Comparison of ENCODE assay signal across 8 cellular contexts in the genomic region with DNA sequence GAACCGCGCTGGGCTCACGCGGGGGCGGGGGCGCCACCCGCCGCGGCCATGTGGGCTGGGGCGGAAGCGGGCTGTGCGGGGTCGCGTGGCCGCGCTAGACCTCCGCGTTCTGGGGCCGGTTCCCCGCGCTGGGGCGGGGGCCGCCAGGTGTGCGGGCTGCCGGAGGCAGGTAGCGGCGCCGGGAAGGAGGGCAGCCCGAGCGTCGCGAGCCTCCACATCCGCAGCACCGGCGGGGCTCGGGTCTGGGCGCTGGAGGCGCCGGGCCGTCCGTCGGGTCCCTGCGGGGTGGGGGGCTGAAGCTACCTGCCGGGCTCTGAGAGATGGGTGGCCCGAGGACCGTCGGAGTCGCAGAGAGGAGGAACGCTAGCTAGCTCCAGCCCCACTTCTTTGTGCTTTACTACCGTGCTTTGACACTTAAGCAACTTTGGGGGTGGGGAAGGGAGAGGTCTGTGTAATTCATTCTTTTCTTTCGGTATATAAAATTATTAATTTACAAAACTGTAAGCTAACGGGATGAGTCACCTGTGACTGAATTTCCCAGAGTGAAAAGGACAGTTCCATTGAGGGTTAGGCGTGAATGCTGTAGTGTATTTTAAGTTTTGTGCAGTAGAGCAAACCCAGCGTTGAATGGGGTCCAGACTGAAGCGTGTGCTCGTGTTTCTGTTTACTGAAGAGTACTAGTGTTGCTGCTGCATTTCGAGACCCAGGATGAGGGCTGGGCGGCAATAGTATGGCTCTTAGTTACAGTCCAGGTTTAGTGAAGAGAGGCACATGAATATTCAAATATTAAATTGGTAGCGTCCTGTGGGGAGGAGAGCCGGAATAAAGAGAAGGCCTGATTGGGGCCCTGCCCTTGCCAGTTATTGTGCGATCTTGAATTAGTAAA. TPM values are rescaled to one million over a fixed set of nuclear protein-coding genes. Genes with fewer than 3 reads are reported as not detected.
DNase-seq lines count a peak whose midpoint lies in the region; ATAC-seq and TF ChIP-seq lines count a peak whose summit lies in the region.

No MANE protein-coding gene starts in this region.

- H3K27ac ChIP-seq in ACC112 (ENCODE audit: low read depth, low read length) (0 out of 2 replicates have a peak overlapping the region, but pooled peaks have one; percentile 30), OCI-LY1 (ENCODE audit: low read depth, low read length, poor library complexity, severe bottlenecking) (peak overlapping the region; percentile 60), body of pancreas (peak overlapping the region; percentile 81 to 93 (median 88))

- 2 to 8% methylated on average over 22 to 51 of the region's 61 CpGs for WGBS in body of pancreas, 2 donors

- peak overlapping the region; percentile 71 for H3K4me2 ChIP-seq in OCI-LY1 (ENCODE audit: low read length)

- H3K36me3 ChIP-seq in ACC112 (ENCODE audit: insufficient read depth, low read length) (no peaks in the 10 kb centered on the region), OCI-LY1 (ENCODE audit: insufficient read depth, low read length) (peaks cover 13% of the 10 kb centered on the region; the same call in 1 of the 2 replicates), body of pancreas (replicated peaks in 1 of 2; ENCODE audit: insufficient read depth in 1 of 2, low read depth in 2 of 2) (no peaks in the 10 kb centered on the region)

- in situ Hi-C loops in GM13977 (cut with MboI; ENCODE audit: low pct_unique_long_range_greater_than_20kb, low sequenced_read_pairs, unreplicated experiment), result no loop called here

- H2AFZ ChIP-seq in ACC112 (ENCODE audit: low read length, unreplicated experiment) (peak overlapping the region; percentile 95), OCI-LY1 (ENCODE audit: low read length) (no peak overlapping the region)

- peak; percentile 26 for ATAC-seq in HG03159 (IDR thresholded peaks at IDR 0.05; ENCODE audit: unreplicated experiment)
- ATAC-seq in body of pancreas, result no peak

- intact Hi-C loops in body of pancreas (cut with DNase I), result loop anchor here (10.0 kb wide), 1 partner anchor 59 kb away; no protein-coding TSS in a partner anchor

- no peaks in the 10 kb centered on the region for H3K9me2 ChIP-seq in OCI-LY1 (ENCODE audit: low read depth, low read length)

- H3K4me3 ChIP-seq in ACC112 (ENCODE audit: low read depth, low read length) (peak overlapping the region; percentile 75), OCI-LY1 (ENCODE audit: low read depth, low read length, poor library complexity, severe bottlenecking) (peak overlapping the region; percentile 80), body of pancreas (peak overlapping the region; percentile 83 to 93)

- DNase-seq in GM13977 (ENCODE audit: low spot score) (peak; percentile 28), body of pancreas (peak in 3 of 4 donors; percentile 14 to 24 (median 22)), iPS-NIHi7 (ENCODE audit: extremely low spot score) (peak; percentile 20), GF-D8 (lab: John Stamatoyannopoulos, UW) (no peak)
- peak; percentile 48 for DNase-seq in stimulated activated CD4-positive, alpha-beta T cell treated with anti-CD3 and anti-CD28 coated beads, Interleukin-15, amount 100 ng/mL, for 24 hours

- H3K79me2 ChIP-seq in ACC112 (ENCODE audit: control insufficient read depth, insufficient read depth, low read length, unreplicated experiment) (peaks cover 56% of the 10 kb centered on the region), OCI-LY1 (ENCODE audit: insufficient read depth, low read length) (peaks cover 54% of the 10 kb centered on the region)

- TF ChIP-seq CTCF in GM13977 (IDR thresholded peaks at IDR 0.05; ENCODE audit: extremely low read depth, insufficient read depth, missing control alignments) (no peak), OCI-LY1 (IDR thresholded peaks at IDR 0.05; ENCODE audit: low read length) (no peak), body of pancreas (IDR thresholded peaks at IDR 0.05) (no peak)

- H4K20me1 ChIP-seq in OCI-LY1 (ENCODE audit: insufficient read depth, low read length), result no peaks in the 10 kb centered on the region

- H3K9me3 ChIP-seq in OCI-LY1 (ENCODE audit: low read length), result no peaks in the 10 kb centered on the region
- H3K9me3 ChIP-seq in body of pancreas, result no peaks in the 10 kb centered on the region

- H3K9ac ChIP-seq in OCI-LY1 (ENCODE audit: low read length), result peak overlapping the region; percentile 79

- TF ChIP-seq POLR2A in body of pancreas (IDR thresholded peaks at IDR 0.05), result no peak

- H3K4me1 ChIP-seq in ACC112 (ENCODE audit: control insufficient read depth, insufficient read depth, low read length, unreplicated experiment) (peaks cover 3% of the 10 kb centered on the region), OCI-LY1 (ENCODE audit: insufficient read depth, low read length, severe bottlenecking) (peaks cover 19% of the 10 kb centered on the region), body of pancreas (peaks cover 18% of the 10 kb centered on the region)

- H3F3A ChIP-seq in OCI-LY1 (ENCODE audit: insufficient read depth, low read length), result no peaks in the 10 kb centered on the region

- no peaks in the 10 kb centered on the region for H3K27me3 ChIP-seq in ACC112 (ENCODE audit: insufficient read depth, low read length)
- H3K27me3 ChIP-seq in OCI-LY1 (ENCODE audit: insufficient read depth, low read length), result no peaks in the 10 kb centered on the region
- H3K27me3 ChIP-seq in body of pancreas, result no peaks in the 10 kb centered on the region

RNA-seq across cellular contexts. Expression of a gene that starts 0.8 kb away (rescaled TPM):
- 10 to 100 TPM; 21.1 to 21.8 TPM for total RNA-seq in body of pancreas

Comparison
In these comparisons a context has a peak if more than half of its experiments do, and no peak if none do; other contexts are left out.
1. H3K27ac ChIP-seq: peak in every context shown above with its lines; median percentile 88 in body of pancreas; 60 in OCI-LY1; 30 in ACC112.